10 cellular contexts compared by ENCODE assay signal in genomic region chr7:130993671-130994365, GRCh38.
DNase-seq lines count a peak whose midpoint lies in the region; ATAC-seq and TF ChIP-seq lines count a peak whose summit lies in the region.
"Had no signal": no experiment of that assay in that cellular context is flagged by ENCODE, and none has a peak within 500 bp of the region (broad histone marks: within the 10 kb centered on the region; RNA-seq: fewer than 3 reads in every experiment).

No MANE protein-coding gene starts in this region.

- intact Hi-C loops in heart right ventricle (cut with DNase I), result no loop called here
- intact Hi-C loops in left cardiac atrium (cut with DNase I), result no loop called here
- intact Hi-C loops in body of pancreas (cut with DNase I), result no loop called here
- intact Hi-C loops in vagina (cut with DNase I), result loop anchor here (5.0 kb wide), 1 partner anchor 712 kb away; no protein-coding TSS in a partner anchor

- TF ChIP-seq CTCF in heart right ventricle (IDR thresholded peaks at IDR 0.05), result no peak
- no peak for TF ChIP-seq CTCF in body of pancreas (IDR thresholded peaks at IDR 0.05)
- no peak for TF ChIP-seq CTCF in vagina (IDR thresholded peaks at IDR 0.05)
- TF ChIP-seq CTCF in GM13977 (IDR thresholded peaks at IDR 0.05; ENCODE audit: extremely low read depth, insufficient read depth, missing control alignments), result no peak

- H3K27ac ChIP-seq in heart right ventricle (peak overlapping the region; percentile 58 to 76 (median 68)), body of pancreas (peak overlapping the region; percentile 82 to 86 (median 83)), muscle layer of duodenum (ENCODE audit: low read length) (peak overlapping the region; percentile 86), vagina (peak overlapping the region; percentile 78)

- TF ChIP-seq POLR2A in body of pancreas (IDR thresholded peaks at IDR 0.05) (no peak), vagina (IDR thresholded peaks at IDR 0.05) (no peak)

- H3K4me3 ChIP-seq in heart right ventricle, result no peak overlapping the region
- no peak overlapping the region for H3K4me3 ChIP-seq in body of pancreas
- no peak overlapping the region for H3K4me3 ChIP-seq in muscle layer of duodenum (ENCODE audit: low read depth in 1 of 2, low read length in 2 of 2)
- no peak overlapping the region for H3K4me3 ChIP-seq in vagina

- ATAC-seq in heart right ventricle (peak in 4 of 8 donors; percentile 4 to 11 (median 8)), left cardiac atrium (no peak), body of pancreas (no peak), HG03565 (IDR thresholded peaks at IDR 0.05; ENCODE audit: unreplicated experiment) (no peak), HG03342 (IDR thresholded peaks at IDR 0.05; ENCODE audit: unreplicated experiment) (no peak)

- 87 to 94% methylated on average over 11 of the region's 11 CpGs for WGBS in heart right ventricle, 2 donors
- WGBS in body of pancreas, 2 donors, result 70 to 79% methylated on average over 11 of the region's 11 CpGs

- in situ Hi-C loops in GM13977 (cut with MboI; ENCODE audit: low pct_unique_long_range_greater_than_20kb, low sequenced_read_pairs, unreplicated experiment), result no loop called here

- no peaks in the 10 kb centered on the region for H3K9me3 ChIP-seq in heart right ventricle
- H3K9me3 ChIP-seq in body of pancreas, result no peaks in the 10 kb centered on the region
- H3K9me3 ChIP-seq in muscle layer of duodenum (ENCODE audit: control insufficient read depth in 1 of 2, low read length in 2 of 2), result no peaks in the 10 kb centered on the region
- no peaks in the 10 kb centered on the region for H3K9me3 ChIP-seq in vagina

- peaks cover 0 to 10% (median 0%) of the 10 kb centered on the region in 9 donors for H3K36me3 ChIP-seq in heart right ventricle
- no peaks in the 10 kb centered on the region for H3K36me3 ChIP-seq in body of pancreas (replicated peaks in 1 of 2; ENCODE audit: insufficient read depth in 1 of 2, low read depth in 2 of 2)
- no peaks in the 10 kb centered on the region for H3K36me3 ChIP-seq in muscle layer of duodenum (ENCODE audit: control insufficient read depth in 1 of 2, insufficient read depth in 2 of 2, low read length in 2 of 2)
- no peaks in the 10 kb centered on the region for H3K36me3 ChIP-seq in vagina

- H3K4me1 ChIP-seq in heart right ventricle (peaks cover 29 to 98% (median 84%) of the 10 kb centered on the region in 9 donors), body of pancreas (peaks cover 70% of the 10 kb centered on the region), muscle layer of duodenum (ENCODE audit: control insufficient read depth in 1 of 2, insufficient read depth in 2 of 2, low read length in 2 of 2) (peaks cover 32 to 55% of the 10 kb centered on the region in 2 donors), vagina (peaks cover 100% of the 10 kb centered on the region)

- H3K27me3 ChIP-seq in heart right ventricle, result no peaks in the 10 kb centered on the region
- H3K27me3 ChIP-seq in body of pancreas, result no peaks in the 10 kb centered on the region
- H3K27me3 ChIP-seq in muscle layer of duodenum (ENCODE audit: low read depth, low read length), result no peaks in the 10 kb centered on the region
- H3K27me3 ChIP-seq in vagina, result no peaks in the 10 kb centered on the region

- no peak for DNase-seq in heart right ventricle
- DNase-seq in left cardiac atrium, result no peak
- no peak for DNase-seq in body of pancreas
- DNase-seq in vagina (ENCODE audit: extremely low spot score in 2 of 2), result peak in 1 of 2 donors; percentile 85
- DNase-seq in GM13977 (ENCODE audit: low spot score), result no peak
- DNase-seq: glutamatergic neuron, HCEC 1CT had no signal
